ENCODE assay signal across 8 cellular contexts in genomic region chr18:158128-159036, GRCh38. TPM values are rescaled to one million over a fixed set of nuclear protein-coding genes. Genes with fewer than 3 reads are reported as not detected.
A peak's percentile ranks its signal among the peaks of the same experiment; 100 is the strongest.
DNase-seq lines count a peak whose midpoint lies in the region; ATAC-seq and TF ChIP-seq lines count a peak whose summit lies in the region.

TSS of gene USP14 (plus strand) at chr18:158557. CDS start at chr18:158699, 142 bp downstream.

- H3K27me3 ChIP-seq in adrenal gland (no peaks in the 10 kb centered on the region), heart left ventricle (no peaks in the 10 kb centered on the region), transverse colon (no peaks in the 10 kb centered on the region)

- intact Hi-C loops in adrenal gland (cut with DNase I), result no loop called here
- intact Hi-C loops in heart left ventricle (cut with DNase I), result loop anchor here in 3 of 10 donors (5.0 kb wide), 1 partner anchor 109 kb away; the partner anchor contains the start of gene THOC1 (in 3 of the 3)
- intact Hi-C loops in transverse colon (cut with DNase I; ENCODE audit: low total_unique reads), result no loop called here

- H3K9me3 ChIP-seq in adrenal gland (replicated peaks in 1 of 3) (no peaks in the 10 kb centered on the region), heart left ventricle (no peaks in the 10 kb centered on the region), transverse colon (no peaks in the 10 kb centered on the region)

- TF ChIP-seq CTCF in adrenal gland (IDR thresholded peaks at IDR 0.05) (peak in 1 of 6 experiments; percentile 11), heart left ventricle (IDR thresholded peaks at IDR 0.05) (peak in 2 of 12 donors; percentile 20 to 28), transverse colon (IDR thresholded peaks at IDR 0.05) (peak in 1 of 5 experiments; percentile 27)

- in situ Hi-C loops in transverse colon (cut with MboI; ENCODE audit: low pct_ligation_motif_present in 1 of 4, low pct_unique_long_range_greater_than_20kb in 1 of 4, low sequenced_read_pairs in 3 of 4), result no loop called here

- H3K4me3 ChIP-seq in adrenal gland, result peak within 1 kb of the TSS; percentile 78 to 100 (median 82)
- H3K4me3 ChIP-seq in heart left ventricle, result peak within 1 kb of the TSS; percentile 75 to 97 (median 87)
- peak within 1 kb of the TSS; percentile 47 to 83 (median 73) for H3K4me3 ChIP-seq in transverse colon

- H3K27ac ChIP-seq in adrenal gland, result peak within 1 kb of the TSS; percentile 53 to 91 (median 87)
- H3K27ac ChIP-seq in heart left ventricle, result peak within 1 kb of the TSS; percentile 20 to 91 (median 83)
- H3K27ac ChIP-seq in transverse colon, result peak within 1 kb of the TSS; percentile 85 to 91 (median 88)

- H3K36me3 ChIP-seq in adrenal gland (replicated peaks in 1 of 2), result no peaks in the 10 kb centered on the region
- H3K36me3 ChIP-seq in heart left ventricle, result peaks cover 0 to 8% (median 3%) of the 10 kb centered on the region in 9 donors
- peaks cover 0 to 1% (median 0%) of the 10 kb centered on the region in 4 donors for H3K36me3 ChIP-seq in transverse colon

- DNase-seq in NCI-H146 treated with DMSO at 0.1 percent for 48 hours (lab: John Stamatoyannopoulos, UW; ENCODE audit: unreplicated experiment), result peak; percentile 95
- DNase-seq in T-helper 1 cell, result peak; percentile 96 to 98 (median 97)
- DNase-seq in adrenal gland, result peak; percentile 96 to 99 (median 98)
- peak; percentile 96 to 98 (median 97) for DNase-seq in heart left ventricle
- peak; percentile 94 for DNase-seq in pons (ENCODE audit: low spot score)
- peak; percentile 98 for DNase-seq in transverse colon

- 0 to 5% (median 3%) methylated on average over 10 to 89 of the region's 89 CpGs for WGBS in adrenal gland, 4 donors
- WGBS in heart left ventricle, 4 donors, result 1% methylated on average over 41 to 89 of the region's 89 CpGs
- WGBS in transverse colon (ENCODE audit: low coverage in 1 of 2), 2 donors, result 6 to 50% methylated on average over 2 to 36 of the region's 89 CpGs

- TF ChIP-seq EP300 in transverse colon (IDR thresholded peaks at IDR 0.05; ENCODE audit: low read depth), result no peak

- TF ChIP-seq POLR2A in GM15510 (IDR thresholded peaks at IDR 0.05; ENCODE audit: borderline replicate concordance, extremely low read depth, insufficient read length), result peak; percentile 63
- TF ChIP-seq POLR2A in adrenal gland (IDR thresholded peaks at IDR 0.05), result peak; percentile 62 to 85
- TF ChIP-seq POLR2A in heart left ventricle (IDR thresholded peaks at IDR 0.05), result peak in 1 of 2 donors; percentile 44
- peak; percentile 66 for TF ChIP-seq POLR2A in transverse colon (IDR thresholded peaks at IDR 0.05)

- H3K4me1 ChIP-seq in adrenal gland (replicated peaks in 1 of 2), result peaks cover 8 to 22% of the 10 kb centered on the region in 2 donors
- H3K4me1 ChIP-seq in heart left ventricle, result peaks cover 0 to 27% (median 15%) of the 10 kb centered on the region in 12 donors
- H3K4me1 ChIP-seq in transverse colon, result peaks cover 5 to 23% (median 15%) of the 10 kb centered on the region in 4 donors

- ATAC-seq in HG02884 (IDR thresholded peaks at IDR 0.05; ENCODE audit: unreplicated experiment) (peak; percentile 87), heart left ventricle (peak; percentile 94 to 99 (median 98))

RNA-seq across cellular contexts. Expression of gene USP14, which starts in this region (rescaled TPM):
- total RNA-seq in adrenal gland (10 to 100 TPM; 15.6 to 69.6 (median 37.9) TPM), heart left ventricle (10 to 100 TPM; 19.1 to 61.5 (median 48.9) TPM), transverse colon (10 to 100 TPM; 14.6 to 52.7 (median 21.3) TPM)
- polyA plus RNA-seq in adrenal gland (100 to 1,000 TPM in 1 of 3 donors, 10 to 100 TPM in 2; 12.0 to 105 (median 17.6) TPM), heart left ventricle (10 to 100 TPM; 16.5 to 42.9 TPM)

Comparison
In these comparisons a context has a peak if more than half of its experiments do, and no peak if none do; other contexts are left out.
1. Peak in every context shown above with its lines: DNase-seq, ATAC-seq, H3K4me3 ChIP-seq and H3K27ac ChIP-seq.